Comparison of ENCODE assay signal across 8 cellular contexts in the genomic region with DNA sequence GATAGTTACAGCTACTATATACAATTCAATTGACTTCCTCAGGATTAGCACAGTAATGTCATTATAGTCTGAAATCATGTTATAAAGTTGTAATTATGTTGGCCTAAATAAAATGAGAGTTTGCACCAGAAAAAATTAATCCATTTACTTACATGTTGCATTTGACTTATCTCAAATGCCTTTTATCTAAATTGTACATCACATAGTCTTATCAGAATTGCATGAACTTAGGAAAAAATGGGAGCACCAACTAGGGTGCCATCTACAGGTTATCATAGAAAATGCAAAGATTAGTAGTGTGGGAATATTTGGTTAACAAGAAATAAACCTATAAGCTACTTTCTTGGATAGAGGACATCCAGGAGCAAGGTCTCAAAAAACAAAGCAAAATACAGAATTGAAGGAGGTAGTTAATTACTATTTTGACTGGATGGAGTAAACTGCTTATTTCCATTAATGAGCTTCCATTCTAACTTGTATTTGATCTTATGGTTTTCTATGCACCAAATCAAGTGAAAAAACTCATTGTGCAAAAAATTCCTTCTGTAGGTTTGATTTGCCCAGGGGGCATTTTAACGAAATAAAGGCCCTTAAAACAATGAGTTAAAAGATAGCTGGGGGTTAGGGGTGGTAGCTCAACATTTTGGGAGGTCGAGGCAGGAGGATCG.
DNase-seq lines count a peak whose midpoint lies in the region; ATAC-seq and TF ChIP-seq lines count a peak whose summit lies in the region.

No MANE protein-coding gene starts in this region.

- no peak overlapping the region for H3K4me3 Mint-ChIP-seq in chondrocyte (ENCODE audit: unreplicated experiment)
- H3K4me3 Mint-ChIP-seq in osteocyte (ENCODE audit: unreplicated experiment), result no peak overlapping the region

- peaks cover 18% of the 10 kb centered on the region for H3K27me3 Mint-ChIP-seq in chondrocyte (ENCODE audit: low read depth)
- H3K27me3 Mint-ChIP-seq in osteocyte (ENCODE audit: unreplicated experiment), result peaks cover 2% of the 10 kb centered on the region

- no peak for ATAC-seq in HG03045 (IDR thresholded peaks at IDR 0.05; ENCODE audit: unreplicated experiment)

- no peaks in the 10 kb centered on the region for H3K4me1 Mint-ChIP-seq in chondrocyte (ENCODE audit: low read depth)
- H3K4me1 Mint-ChIP-seq in osteocyte (ENCODE audit: unreplicated experiment), result no peaks in the 10 kb centered on the region

- DNase-seq in GM12865 (ENCODE audit: low read depth) (no peak), NCI-H2227 (lab: John Stamatoyannopoulos, UW; ENCODE audit: unreplicated experiment) (peak; percentile 40), chondrocyte (ENCODE audit: low spot score) (no peak), osteocyte (ENCODE audit: extremely low spot score, unreplicated experiment) (no peak), NCI-H524 treated with DMSO at 0.1 percent for 48 hours (lab: John Stamatoyannopoulos, UW) (no peak), NCI-H446 treated with DMSO at 0.1 percent for 48 hours (lab: John Stamatoyannopoulos, UW) (no peak), SHP77 treated with DMSO at 0.1 percent for 48 hours (lab: John Stamatoyannopoulos, UW) (no peak)

- H3K27ac Mint-ChIP-seq in chondrocyte (ENCODE audit: unreplicated experiment) (no peak overlapping the region), osteocyte (ENCODE audit: unreplicated experiment) (no peak overlapping the region)

- H3K36me3 Mint-ChIP-seq in chondrocyte (ENCODE audit: low read depth), result no peaks in the 10 kb centered on the region
- H3K36me3 Mint-ChIP-seq in osteocyte (ENCODE audit: unreplicated experiment), result no peaks in the 10 kb centered on the region

- H3K4me3 ChIP-seq in GM12865 (ENCODE audit: low read depth, low read length), result no peak overlapping the region

- TF ChIP-seq CTCF in GM12865 (IDR thresholded peaks at IDR 0.05; ENCODE audit: insufficient read depth, low read depth, low read length, missing control alignments), result peak; percentile 33
- peak; percentile 84 for TF ChIP-seq CTCF in chondrocyte (IDR thresholded peaks at IDR 0.05)
- TF ChIP-seq CTCF in osteocyte (IDR thresholded peaks at IDR 0.05), result peak; percentile 62

- H3K9me3 Mint-ChIP-seq in chondrocyte (ENCODE audit: low read depth) (peaks cover 25% of the 10 kb centered on the region), osteocyte (ENCODE audit: unreplicated experiment) (peaks cover 18% of the 10 kb centered on the region)

Comparison
In these comparisons a context has a peak if more than half of its experiments do, and no peak if none do; other contexts are left out.
1. CTCF ChIP-seq: peak in every context shown above with its lines; median percentile 84 in chondrocyte; 62 in osteocyte; 33 in GM12865.